ENCODE assay signal across 8 cellular contexts in the genomic region with DNA sequence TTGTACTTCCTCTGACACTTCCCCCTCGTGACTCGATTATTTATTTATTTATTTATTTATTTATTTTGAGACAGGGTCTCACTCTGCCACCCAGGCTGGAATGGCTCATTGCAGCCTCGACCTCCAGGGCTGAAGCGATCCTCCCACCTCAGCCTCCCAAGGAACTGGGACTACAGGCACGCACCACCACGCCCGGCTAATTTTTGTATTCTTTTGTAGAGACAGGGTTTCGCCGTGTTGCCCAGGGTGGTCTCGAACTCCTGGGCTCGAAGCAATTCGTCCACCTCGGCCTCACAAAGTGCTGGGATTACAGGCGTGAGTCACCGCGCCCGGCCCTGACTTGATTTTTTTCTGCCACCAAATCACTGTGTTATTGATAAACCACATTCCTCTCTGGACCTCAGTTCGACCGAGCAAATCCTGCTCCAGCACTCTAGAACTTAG. TPM values are rescaled to one million over a fixed set of nuclear protein-coding genes. Genes with fewer than 3 reads are reported as not detected.
DNase-seq lines count a peak whose midpoint lies in the region; ATAC-seq and TF ChIP-seq lines count a peak whose summit lies in the region.

No MANE protein-coding gene starts in this region.

- no peaks in the 10 kb centered on the region for H3K9me3 Mint-ChIP-seq in progenitor cell of endocrine pancreas (ENCODE audit: low read depth)

- H3K4me1 Mint-ChIP-seq in progenitor cell of endocrine pancreas (ENCODE audit: low read depth), result peaks cover 44% of the 10 kb centered on the region

- H3K27me3 Mint-ChIP-seq in progenitor cell of endocrine pancreas, result no peaks in the 10 kb centered on the region

- H3F3A ChIP-seq in OCI-LY1 (ENCODE audit: insufficient read depth, low read length), result peaks cover 10% of the 10 kb centered on the region; the same call in 1 of the 2 replicates

- H3K9me2 ChIP-seq in OCI-LY1 (ENCODE audit: low read depth, low read length), result no peaks in the 10 kb centered on the region

- no peak for ATAC-seq in HG03097 (IDR thresholded peaks at IDR 0.05; ENCODE audit: low FRiP score, unreplicated experiment)

- H2AFZ ChIP-seq in OCI-LY1 (ENCODE audit: low read length), result no peak overlapping the region

- H3K4me3 Mint-ChIP-seq in progenitor cell of endocrine pancreas (ENCODE audit: low read depth), result peak overlapping the region; percentile 99

- H3K9ac ChIP-seq in OCI-LY1 (ENCODE audit: low read length), result peak overlapping the region; percentile 98

- peaks cover 47% of the 10 kb centered on the region for H3K4me1 ChIP-seq in OCI-LY1 (ENCODE audit: insufficient read depth, low read length, severe bottlenecking)

- peaks cover 40% of the 10 kb centered on the region for H3K36me3 ChIP-seq in OCI-LY1 (ENCODE audit: insufficient read depth, low read length)

- no peaks in the 10 kb centered on the region for H4K20me1 ChIP-seq in OCI-LY1 (ENCODE audit: insufficient read depth, low read length)

- DNase-seq in epithelial cell of proximal tubule (ENCODE audit: low read depth) (no peak), progenitor cell of endocrine pancreas (ENCODE audit: low spot score, unreplicated experiment) (peak; percentile 30), T-helper 9 cell (no peak), NCI-H1694 (lab: John Stamatoyannopoulos, UW) (no peak), hepatic stellate cell (ENCODE audit: low spot score) (no peak)

- peak overlapping the region; percentile 74 for H3K4me2 ChIP-seq in OCI-LY1 (ENCODE audit: low read length)

- H3K79me2 ChIP-seq in OCI-LY1 (ENCODE audit: insufficient read depth, low read length), result peaks cover 18% of the 10 kb centered on the region

- H3K4me3 ChIP-seq in GM08714 (ENCODE audit: low read length) (peak overlapping the region; percentile 48; the same call in 1 of the 2 replicates), OCI-LY1 (ENCODE audit: low read depth, low read length, poor library complexity, severe bottlenecking) (peak overlapping the region; percentile 97), epithelial cell of proximal tubule (ENCODE audit: low read depth, low read length) (peak overlapping the region; percentile 96)

- H3K27ac ChIP-seq in OCI-LY1 (ENCODE audit: low read depth, low read length, poor library complexity, severe bottlenecking), result no peak overlapping the region

- H3K27me3 ChIP-seq in OCI-LY1 (ENCODE audit: insufficient read depth, low read length), result no peaks in the 10 kb centered on the region

- peaks cover 38% of the 10 kb centered on the region for H3K36me3 Mint-ChIP-seq in progenitor cell of endocrine pancreas (ENCODE audit: insufficient read depth)

- H3K9me3 ChIP-seq in OCI-LY1 (ENCODE audit: low read length), result no peaks in the 10 kb centered on the region

- TF ChIP-seq CTCF in OCI-LY1 (IDR thresholded peaks at IDR 0.05; ENCODE audit: low read length) (no peak), epithelial cell of proximal tubule (conservative IDR thresholded peaks at IDR 0.05; ENCODE audit: low read depth, low read length) (no peak), progenitor cell of endocrine pancreas (IDR thresholded peaks at IDR 0.05; ENCODE audit: unreplicated experiment) (no peak)

- H3K27ac Mint-ChIP-seq in progenitor cell of endocrine pancreas, result peak overlapping the region; percentile 99

RNA-seq across cellular contexts. Expression of gene RPL23A, which starts 0.8 kb away (rescaled TPM):
- total RNA-seq in epithelial cell of proximal tubule (746 and 818 TPM in 2 replicates), progenitor cell of endocrine pancreas (1,486 and 1,562 TPM in 2 replicates)

RNA-seq across cellular contexts. Expression of gene RAB34, which starts 1.3 kb away (rescaled TPM):
- total RNA-seq in epithelial cell of proximal tubule (558 and 649 TPM in 2 replicates), progenitor cell of endocrine pancreas (147 and 150 TPM in 2 replicates)

RNA-seq across cellular contexts. Expression of gene TLCD1, which starts 7.0 kb away (rescaled TPM):
- total RNA-seq in epithelial cell of proximal tubule (14.5 and 14.7 TPM in 2 replicates), progenitor cell of endocrine pancreas (14.0 and 15.5 TPM in 2 replicates)

RNA-seq across cellular contexts. Expression of gene PROCA1, which starts 7.3 kb away (rescaled TPM):
- under 0.01 and 0.58 TPM in 2 replicates for total RNA-seq in epithelial cell of proximal tubule
- 15.2 and 16.3 TPM in 2 replicates for total RNA-seq in progenitor cell of endocrine pancreas

RNA-seq across cellular contexts. Expression of gene NEK8, which starts 9.6 kb away (rescaled TPM):
- total RNA-seq in epithelial cell of proximal tubule (4.3 and 8.4 TPM in 2 replicates), progenitor cell of endocrine pancreas (15.4 and 16.8 TPM in 2 replicates)
